Comparison of ENCODE assay signal across 16 cellular contexts in the genomic region with DNA sequence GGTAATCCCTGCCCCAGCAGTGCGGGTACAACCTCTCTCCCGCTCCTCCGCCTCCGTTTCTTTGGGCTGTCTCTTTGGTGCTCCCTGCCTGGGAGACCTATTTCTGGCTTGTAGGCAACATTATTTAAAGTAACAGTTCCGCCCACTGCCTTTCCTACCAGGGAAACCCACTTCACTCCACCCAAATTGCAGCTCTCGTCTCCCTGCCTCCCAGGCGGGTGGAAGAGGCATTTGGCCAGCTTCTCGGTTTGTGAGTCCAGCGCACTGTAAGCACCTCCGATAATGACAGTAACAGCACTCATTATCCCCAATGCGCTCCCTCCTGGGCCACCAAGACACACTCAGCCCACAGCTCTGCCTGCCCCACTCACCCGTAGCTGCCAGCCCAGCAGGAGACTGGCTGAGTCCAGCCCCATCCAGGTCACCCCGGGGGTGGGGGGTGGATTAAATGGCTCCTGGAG.
A peak's percentile ranks its signal among the peaks of the same experiment; 100 is the strongest.
DNase-seq lines count a peak whose midpoint lies in the region; ATAC-seq and TF ChIP-seq lines count a peak whose summit lies in the region.
"Had no signal": no experiment of that assay in that cellular context is flagged by ENCODE, and none has a peak within 500 bp of the region (broad histone marks: within the 10 kb centered on the region; RNA-seq: fewer than 3 reads in every experiment).

No MANE protein-coding gene starts in this region.

- peaks cover 29% of the 10 kb centered on the region for H3K27me3 Mint-ChIP-seq in activated naive CD4-positive, alpha-beta T cell treated with anti-CD3 and anti-CD28 coated beads, Interleukin-2, amount 10 ng/mL, durations not matched to agents 7 days and 5 days
- H3K27me3 Mint-ChIP-seq: activated naive CD8-positive, alpha-beta T cell had no signal

- H3K14ac ChIP-seq in neuronal stem cell (ENCODE audit: low read length): no peak overlapping the region

- no peak overlapping the region for H4K91ac ChIP-seq in neuronal stem cell (ENCODE audit: low read depth, low read length, poor library complexity)

- no peak overlapping the region for H3K18ac ChIP-seq in neuronal stem cell (ENCODE audit: low read length)

- H2BK12ac ChIP-seq in neuronal stem cell (ENCODE audit: low read length): no peak overlapping the region

- peaks cover 1% of the 10 kb centered on the region for H3K36me3 Mint-ChIP-seq in activated naive CD4-positive, alpha-beta T cell treated with anti-CD3 and anti-CD28 coated beads, Interleukin-2, amount 10 ng/mL, durations not matched to agents 7 days and 5 days

- no CpG with 5 or more reads among the region's 13 CpGs for WGBS in neuronal stem cell (ENCODE audit: extremely low coverage in 2 of 2, insufficient read length in 2 of 2, insufficient replicate concordance in 1 of 2), 2 donors
- WGBS in ovary, 3 donors: 66 to 77% (median 75%) methylated on average over 13 of the region's 13 CpGs

- H4K8ac ChIP-seq in neuronal stem cell (ENCODE audit: low read depth, low read length): no peak overlapping the region

- no peak for TF ChIP-seq EP300 in ovary (IDR thresholded peaks at IDR 0.05)

- no peak for TF ChIP-seq POLR2A in ovary (IDR thresholded peaks at IDR 0.05)

- H2BK5ac ChIP-seq in neuronal stem cell (ENCODE audit: low read length): no peak overlapping the region

- no peak overlapping the region for H2BK120ac ChIP-seq in neuronal stem cell (ENCODE audit: low read depth, low read length)

- H3K4me2 ChIP-seq in neuronal stem cell (ENCODE audit: insufficient read depth, low read length, poor library complexity, severe bottlenecking): no peak overlapping the region

- DNase-seq in DMS79 treated with DMSO at 0.1 percent for 48 hours (lab: John Stamatoyannopoulos, UW): peak; percentile 19
- DNase-seq in NCI-H187 (lab: John Stamatoyannopoulos, UW): peak; percentile 23 to 56
- peak in 38 of 61 donors; percentile 2 to 84 (median 31) for DNase-seq in caudate nucleus (lab: John Stamatoyannopoulos, UW)
- no peak for DNase-seq in neuronal stem cell (ENCODE audit: low spot score)
- DNase-seq in OCI-M2 (lab: John Stamatoyannopoulos, UW; ENCODE audit: unreplicated experiment): no peak
- DNase-seq in activated naive CD4-positive, alpha-beta T cell treated with anti-CD3 and anti-CD28 coated beads, Interleukin-2, amount 10 ng/mL, durations not matched to agents 7 days and 5 days: no peak
- no peak for DNase-seq in ovary
- DNase-seq: activated CD4-positive, alpha-beta T cell treated with anti-CD3 and anti-CD28 coated beads for 48 hours; activated T-cell treated with anti-CD3 and anti-CD28 coated beads for 4 hours; effector CD8-positive, alpha-beta T cell; T-helper 9 cell; tibial artery had no signal

- CTCF ChIA-PET in activated naive CD4-positive, alpha-beta T cell treated with anti-CD3 and anti-CD28 coated beads, Interleukin-2, amount 10 ng/mL, durations not matched to agents 7 days and 5 days (lab: Charles Lee): no interaction called here

- peak overlapping the region; percentile 24 for H2AK5ac ChIP-seq in neuronal stem cell (ENCODE audit: low read depth, low read length)

- H3K4me1 ChIP-seq in neuronal stem cell (ENCODE audit: control insufficient read depth in 2 of 2, insufficient read depth in 1 of 2, low read depth in 1 of 2, low read length in 2 of 2): peaks cover 10 to 17% of the 10 kb centered on the region in 2 donors
- no peaks in the 10 kb centered on the region for H3K4me1 ChIP-seq in ovary (ENCODE audit: insufficient read depth)
- H3K4me1 ChIP-seq: SJSA1 had no signal

- no peaks in the 10 kb centered on the region for H3K4me1 Mint-ChIP-seq in activated naive CD4-positive, alpha-beta T cell treated with anti-CD3 and anti-CD28 coated beads, Interleukin-2, amount 10 ng/mL, durations not matched to agents 7 days and 5 days

- peaks cover 16% of the 10 kb centered on the region for H3K79me1 ChIP-seq in neuronal stem cell (ENCODE audit: low read depth, low read length)

- no peak for TF ChIP-seq CTCF in ovary (IDR thresholded peaks at IDR 0.05)

- peaks cover 0 to 2% of the 10 kb centered on the region in 2 donors for H3K36me3 ChIP-seq in neuronal stem cell (replicated peaks in 1 of 2; ENCODE audit: control insufficient read depth in 2 of 2, insufficient read depth in 2 of 2, low read length in 2 of 2)
- H3K36me3 ChIP-seq in ovary: no peaks in the 10 kb centered on the region
- H3K36me3 ChIP-seq: SJSA1, tibial artery had no signal

- H3K27me3 ChIP-seq in neuronal stem cell (ENCODE audit: control insufficient read depth in 3 of 3, insufficient read depth in 3 of 3, low read depth in 1 of 3, low read length in 3 of 3): no peaks in the 10 kb centered on the region
- no peaks in the 10 kb centered on the region for H3K27me3 ChIP-seq in ovary

- no peak overlapping the region for H2AFZ ChIP-seq in neuronal stem cell (ENCODE audit: low read length)

- no peak for ATAC-seq in GM21529 (IDR thresholded peaks at IDR 0.05; ENCODE audit: unreplicated experiment)
- ATAC-seq: HCT116 had no signal

- H3K9me3 Mint-ChIP-seq in activated naive CD4-positive, alpha-beta T cell treated with anti-CD3 and anti-CD28 coated beads, Interleukin-2, amount 10 ng/mL, durations not matched to agents 7 days and 5 days: peaks cover 2% of the 10 kb centered on the region

- H3K4ac ChIP-seq in neuronal stem cell (ENCODE audit: low read length): no peak overlapping the region

- H3K23ac ChIP-seq in neuronal stem cell (ENCODE audit: low read depth, low read length, poor library complexity): no peak overlapping the region

- no peak overlapping the region for H3K4me3 ChIP-seq in neuronal stem cell (ENCODE audit: low read length in 2 of 2)
- H3K4me3 ChIP-seq in ovary: no peak overlapping the region
- H3K4me3 ChIP-seq: SJSA1, tibial artery had no signal

- peak overlapping the region; percentile 10 for H3K9ac ChIP-seq in neuronal stem cell (ENCODE audit: low read depth, low read length, poor library complexity)

- intact Hi-C loops in ovary (cut with DNase I): no loop called here

- no peak overlapping the region for H3K27ac ChIP-seq in caudate nucleus (ENCODE audit: low read depth, low read length)
- H3K27ac ChIP-seq in neuronal stem cell (replicated peaks; ENCODE audit: low read length): no peak overlapping the region
- H3K27ac ChIP-seq in ovary: no peak overlapping the region
- H3K27ac ChIP-seq: SJSA1, tibial artery had no signal

- H3K9me3 ChIP-seq in neuronal stem cell (replicated peaks in 1 of 2; ENCODE audit: control insufficient read depth in 2 of 2, insufficient read depth in 1 of 2, low read depth in 1 of 2, low read length in 2 of 2) (peaks cover 3 to 6% of the 10 kb centered on the region in 2 donors), ovary (no peaks in the 10 kb centered on the region)
- H3K9me3 ChIP-seq: SJSA1, tibial artery had no signal

- H3K27ac Mint-ChIP-seq in activated naive CD4-positive, alpha-beta T cell treated with anti-CD3 and anti-CD28 coated beads, Interleukin-2, amount 10 ng/mL, durations not matched to agents 7 days and 5 days: no peak overlapping the region
- H3K27ac Mint-ChIP-seq: activated naive CD8-positive, alpha-beta T cell had no signal

- H2BK15ac ChIP-seq in neuronal stem cell (ENCODE audit: low read length): no peak overlapping the region

- no peak overlapping the region for H3K4me3 Mint-ChIP-seq in activated naive CD4-positive, alpha-beta T cell treated with anti-CD3 and anti-CD28 coated beads, Interleukin-2, amount 10 ng/mL, durations not matched to agents 7 days and 5 days
- H3K4me3 Mint-ChIP-seq: activated naive CD8-positive, alpha-beta T cell had no signal

Comparison
In these comparisons a context has a peak if more than half of its experiments do, and no peak if none do; other contexts are left out.
1. DNase-seq: peak in DMS79 treated with DMSO at 0.1 percent for 48 hours (single experiment), NCI-H187 (2 of 2) and caudate nucleus (38 of 61); none in neuronal stem cell (single experiment), OCI-M2 (single experiment), activated naive CD4-positive, alpha-beta T cell treated with anti-CD3 and anti-CD28 coated beads, Interleukin-2, amount 10 ng/mL, durations not matched to agents 7 days and 5 days (single experiment) and ovary (0 of 5).